25 cellular contexts compared by ENCODE assay signal in genomic region chr13:113509989-113510388, GRCh38.
"Had no signal": no experiment of that assay in that cellular context is flagged by ENCODE, and none has a peak within 500 bp of the region (broad histone marks: within the 10 kb centered on the region; RNA-seq: fewer than 3 reads in every experiment).

No MANE protein-coding gene starts in this region.

- H3K4me2 ChIP-seq: smooth muscle cell had no signal

- H3K4me3 ChIP-seq: adrenal gland, ascending aorta, colonic mucosa, gastroesophageal sphincter, heart left ventricle, sigmoid colon, smooth muscle cell, stomach, suprapubic skin, vagina had no signal

- H3K4me1 Mint-ChIP-seq: neural crest cell; stimulated activated memory B cell treated with anti-CD40 and anti-IgM and Interleukin-4, amounts not matched to agents 10 μg/mL and 1 μg/mL and 100 μg/mL, for 72 hours had no signal

- H3K9me3 Mint-ChIP-seq: activated T-cell treated with anti-CD3 and anti-CD28 coated beads, Interleukin-2, amount 50 U/mL, for 24 hours; activated T-helper 2 cell treated with anti-CD3 and anti-CD28 coated beads, Interferon-gamma antibody, Interleukin-2, Interleukin-4, amounts not matched to agents 10 μg/mL and 5 μg/mL and 100 μg/mL, durations not matched to agents 14 hours and 24 hours and 36 hours; neural crest cell; stimulated activated memory B cell treated with anti-CD40 and anti-IgM and Interleukin-4, amounts not matched to agents 10 μg/mL and 1 μg/mL and 100 μg/mL, for 72 hours; type B pancreatic cell had no signal

- H3K4me3 Mint-ChIP-seq: activated naive CD8-positive, alpha-beta T cell; activated T-cell treated with anti-CD3 and anti-CD28 coated beads, Interleukin-2, amount 50 U/mL, for 24 hours; neural crest cell; stimulated activated memory B cell treated with anti-CD40 and anti-IgM and Interleukin-4, amounts not matched to agents 10 μg/mL and 1 μg/mL and 100 μg/mL, for 72 hours; type B pancreatic cell had no signal

- H3K4me1 ChIP-seq: adrenal gland, colonic mucosa, gastroesophageal sphincter, sigmoid colon, stomach, suprapubic skin, vagina had no signal

- H3K36me3 ChIP-seq: colonic mucosa had no signal

- H3K27me3 ChIP-seq: adrenal gland, ascending aorta, brain microvascular endothelial cell, colonic mucosa, gastroesophageal sphincter, heart left ventricle, sigmoid colon, stomach, suprapubic skin, vagina had no signal

- ATAC-seq: gastroesophageal sphincter; heart left ventricle; left cardiac atrium; stimulated activated memory B cell treated with anti-CD40 and anti-IgM and Interleukin-4, amounts not matched to agents 10 μg/mL and 1 μg/mL and 100 μg/mL, for 72 hours had no signal

- H3K27ac Mint-ChIP-seq: activated naive CD8-positive, alpha-beta T cell; activated T-cell treated with anti-CD3 and anti-CD28 coated beads, Interleukin-2, amount 50 U/mL, for 24 hours; activated T-helper 2 cell treated with anti-CD3 and anti-CD28 coated beads, Interferon-gamma antibody, Interleukin-2, Interleukin-4, amounts not matched to agents 10 μg/mL and 5 μg/mL and 100 μg/mL, durations not matched to agents 14 hours and 24 hours and 36 hours; stimulated activated memory B cell treated with anti-CD40 and anti-IgM and Interleukin-4, amounts not matched to agents 10 μg/mL and 1 μg/mL and 100 μg/mL, for 72 hours; type B pancreatic cell had no signal

- H3K27ac ChIP-seq: adrenal gland, ascending aorta, brain microvascular endothelial cell, colonic mucosa, gastroesophageal sphincter, heart left ventricle, sigmoid colon, stomach, suprapubic skin, vagina, WERI-Rb-1 had no signal

- H3K9me3 ChIP-seq: adrenal gland, ascending aorta, colonic mucosa, gastroesophageal sphincter, heart left ventricle, sigmoid colon, stomach, suprapubic skin, vagina had no signal

- H3K27me3 Mint-ChIP-seq: activated naive CD8-positive, alpha-beta T cell; activated T-cell treated with anti-CD3 and anti-CD28 coated beads, Interleukin-2, amount 50 U/mL, for 24 hours; stimulated activated memory B cell treated with anti-CD40 and anti-IgM and Interleukin-4, amounts not matched to agents 10 μg/mL and 1 μg/mL and 100 μg/mL, for 72 hours; type B pancreatic cell had no signal

- DNase-seq: activated CD4-positive, alpha-beta T cell treated with anti-CD3 and anti-CD28 coated beads, Interleukin-2, amount 50 U/mL, for 4 hours; activated CD8-positive, alpha-beta memory T cell treated with anti-CD3 and anti-CD28 coated beads for 24 hours; activated CD8-positive, alpha-beta memory T cell treated with anti-CD3 and anti-CD28 coated beads, Interleukin-2, amount 50 U/mL, for 4 hours; activated naive CD4-positive, alpha-beta T cell; activated T-cell treated with anti-CD3 and anti-CD28 coated beads, Interleukin-2, amount 50 U/mL, for 24 hours; adrenal gland; brain microvascular endothelial cell; colonic mucosa; heart left ventricle; left cardiac atrium; retina; sigmoid colon; stimulated activated CD4-positive, alpha-beta T cell treated with anti-CD3 and anti-CD28 coated beads, Interleukin-15, amount 100 ng/mL, for 24 hours; stomach; WERI-Rb-1 had no signal
